ENCODE assay signal across 16 cellular contexts in the genomic region with DNA sequence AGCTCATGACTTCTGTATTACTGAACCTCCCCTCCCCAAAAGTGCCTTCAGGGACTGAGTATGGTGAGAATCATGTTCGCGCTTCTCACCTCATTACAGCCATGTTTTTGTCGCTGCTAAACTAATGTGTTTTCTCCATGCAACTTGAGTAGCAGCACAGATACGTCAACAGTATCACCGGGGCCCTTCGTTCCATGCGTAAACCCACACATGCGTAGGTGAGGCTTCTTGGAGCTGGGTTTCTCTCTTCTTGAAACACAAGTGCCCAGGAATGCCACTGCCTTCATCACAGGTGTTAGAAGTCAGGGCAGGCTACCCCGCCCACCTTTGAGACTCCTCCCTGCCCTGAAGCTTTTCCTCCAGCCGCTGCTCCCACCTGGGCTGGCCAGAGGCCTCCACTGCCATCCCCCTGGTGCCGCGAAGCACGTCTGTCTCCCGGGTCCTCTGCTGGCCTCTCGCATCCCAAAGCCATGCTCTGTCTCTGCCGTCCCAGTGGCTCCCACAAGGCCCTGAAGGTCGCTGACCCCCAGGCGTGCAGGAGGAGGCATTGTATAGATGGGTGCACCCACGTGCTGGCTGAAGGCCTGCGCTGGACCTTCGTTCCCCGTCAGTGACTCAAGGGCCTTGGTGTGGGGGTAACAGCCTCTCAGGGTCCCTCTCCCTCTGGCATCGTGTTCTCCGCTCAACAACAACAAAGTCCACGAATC.
A peak's percentile ranks its signal among the peaks of the same experiment; 100 is the strongest.
DNase-seq lines count a peak whose midpoint lies in the region; ATAC-seq and TF ChIP-seq lines count a peak whose summit lies in the region.
"Had no signal": no experiment of that assay in that cellular context is flagged by ENCODE, and none has a peak within 500 bp of the region (broad histone marks: within the 10 kb centered on the region; RNA-seq: fewer than 3 reads in every experiment).

No MANE protein-coding gene starts in this region.

- DNase-seq in Peyer's patch, result peak in 2 of 3 donors; percentile 30 to 36
- no peak for DNase-seq in endothelial cell (ENCODE audit: low spot score)
- no peak for DNase-seq in neural crest cell (ENCODE audit: low read depth, low spot score)
- DNase-seq in sciatic nerve (ENCODE audit: low spot score), result peak; percentile 43
- no peak for DNase-seq in OCI-M2 (lab: John Stamatoyannopoulos, UW; ENCODE audit: unreplicated experiment)
- DNase-seq in suprapubic skin (ENCODE audit: low spot score in 2 of 2), result no peak
- DNase-seq in HPDE6-E6E7 (ENCODE audit: extremely low spot score), result no peak
- DNase-seq: 8988T; CD4-positive, alpha-beta memory T cell; DMS153; DMS79; GDM1; H9 had no signal

- no peaks in the 10 kb centered on the region for H3K27me3 ChIP-seq in Peyer's patch
- no peaks in the 10 kb centered on the region for H3K27me3 ChIP-seq in suprapubic skin
- H3K27me3 ChIP-seq: BLaER1 had no signal

- WGBS in suprapubic skin, result 95% methylated on average over 25 of the region's 25 CpGs

- no peaks in the 10 kb centered on the region for H3K4me1 ChIP-seq in Peyer's patch
- H3K4me1 ChIP-seq in suprapubic skin, result peaks cover 4% of the 10 kb centered on the region

- TF ChIP-seq POLR2A in Peyer's patch (IDR thresholded peaks at IDR 0.05) (no peak), suprapubic skin (IDR thresholded peaks at IDR 0.05) (no peak)

- ATAC-seq in sciatic nerve (no peak), GM19023 (IDR thresholded peaks at IDR 0.05; ENCODE audit: unreplicated experiment) (no peak)

- H3K4me3 ChIP-seq in Peyer's patch, result no peak overlapping the region
- no peak overlapping the region for H3K4me3 ChIP-seq in suprapubic skin
- H3K4me3 ChIP-seq: BLaER1 had no signal

- intact Hi-C loops in sciatic nerve (cut with DNase I), result no loop called here

- H3K4me3 Mint-ChIP-seq in endothelial cell (ENCODE audit: unreplicated experiment) (peak overlapping the region; percentile 57), neural crest cell (no peak overlapping the region)
- H3K4me3 Mint-ChIP-seq: CD14-positive monocyte; CD4-positive, alpha-beta memory T cell; H9 had no signal

- H3K4me1 Mint-ChIP-seq in endothelial cell (ENCODE audit: unreplicated experiment) (peaks cover 5% of the 10 kb centered on the region), neural crest cell (no peaks in the 10 kb centered on the region)
- H3K4me1 Mint-ChIP-seq: CD14-positive monocyte; CD4-positive, alpha-beta memory T cell; H9 had no signal

- H3K9me3 Mint-ChIP-seq in endothelial cell (ENCODE audit: unreplicated experiment) (no peaks in the 10 kb centered on the region), neural crest cell (no peaks in the 10 kb centered on the region)
- H3K9me3 Mint-ChIP-seq: CD4-positive, alpha-beta memory T cell; H9 had no signal

- H3K36me3 ChIP-seq in Peyer's patch (peaks cover 0 to 65% (median 0%) of the 10 kb centered on the region in 3 donors), suprapubic skin (peaks cover 71% of the 10 kb centered on the region)

- H3K27ac ChIP-seq in Peyer's patch (no peak overlapping the region), suprapubic skin (no peak overlapping the region)
- H3K27ac ChIP-seq: BLaER1 had no signal

- TF ChIP-seq CTCF in Peyer's patch (IDR thresholded peaks at IDR 0.05) (no peak), endothelial cell (IDR thresholded peaks at IDR 0.05; ENCODE audit: unreplicated experiment) (no peak), neural crest cell (conservative IDR thresholded peaks at IDR 0.05) (no peak), suprapubic skin (IDR thresholded peaks at IDR 0.05) (no peak)

- H3K27me3 Mint-ChIP-seq in endothelial cell (ENCODE audit: unreplicated experiment), result peaks cover 18% of the 10 kb centered on the region
- H3K27me3 Mint-ChIP-seq in neural crest cell (ENCODE audit: low read depth), result no peaks in the 10 kb centered on the region
- H3K27me3 Mint-ChIP-seq: CD4-positive, alpha-beta memory T cell had no signal

- no peak for TF ChIP-seq EP300 in suprapubic skin (IDR thresholded peaks at IDR 0.05)

- peak overlapping the region; percentile 4 for H3K27ac Mint-ChIP-seq in endothelial cell (ENCODE audit: unreplicated experiment)
- peak overlapping the region; percentile 67 for H3K27ac Mint-ChIP-seq in neural crest cell (ENCODE audit: unreplicated experiment)
- H3K27ac Mint-ChIP-seq: CD4-positive, alpha-beta memory T cell had no signal

- H3K36me3 Mint-ChIP-seq in endothelial cell (ENCODE audit: low read depth, unreplicated experiment) (peaks cover 75% of the 10 kb centered on the region), neural crest cell (ENCODE audit: low read depth) (peaks cover 35% of the 10 kb centered on the region)

- H3K9me3 ChIP-seq in Peyer's patch (no peaks in the 10 kb centered on the region), suprapubic skin (no peaks in the 10 kb centered on the region)
- H3K9me3 ChIP-seq: BLaER1 had no signal

Comparison
In these comparisons a context has a peak if more than half of its experiments do, and no peak if none do; other contexts are left out.
1. DNase-seq: peak in Peyer's patch (2 of 3) and sciatic nerve (single experiment); none in endothelial cell (single experiment), neural crest cell (single experiment), OCI-M2 (single experiment), suprapubic skin (0 of 2) and HPDE6-E6E7 (single experiment).